8 cellular contexts compared by ENCODE assay signal in the genomic region with DNA sequence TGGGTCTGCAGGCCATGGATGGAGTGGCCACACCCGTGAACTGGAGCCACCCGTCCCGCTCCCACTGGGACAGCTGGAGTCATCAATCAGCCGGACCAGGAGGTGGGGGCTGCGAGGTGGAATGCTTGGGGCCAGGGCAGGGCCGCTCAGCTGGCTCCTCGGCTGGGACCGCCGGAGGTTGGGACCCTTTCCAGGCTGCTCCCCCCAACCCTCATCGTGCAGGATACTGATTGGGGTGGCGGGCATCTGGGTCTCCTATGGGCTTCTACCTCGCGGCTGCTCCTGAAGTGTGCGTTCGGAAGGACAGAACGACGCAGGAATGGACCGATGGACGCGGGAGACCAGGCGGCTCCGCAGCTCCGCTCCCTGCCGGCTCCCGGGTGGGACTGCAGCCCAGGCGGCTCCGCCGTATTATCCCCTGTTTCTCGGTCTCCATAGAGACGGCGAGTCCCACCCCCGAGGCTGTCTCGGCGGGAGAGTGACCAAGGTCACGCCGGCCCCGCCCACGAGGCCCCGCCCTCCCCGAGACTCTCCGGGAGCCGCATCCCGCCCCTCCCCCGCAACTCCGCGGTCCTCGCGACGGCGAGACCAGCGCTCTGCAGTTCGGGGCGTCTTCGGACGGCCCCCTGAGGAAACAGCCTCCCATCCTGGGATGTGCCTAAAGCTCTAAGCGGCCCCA.
A peak's percentile ranks its signal among the peaks of the same experiment; 100 is the strongest.
DNase-seq lines count a peak whose midpoint lies in the region; ATAC-seq, FAIRE-seq and TF ChIP-seq lines count a peak whose summit lies in the region.

A gene (minus strand): TSS at position 388 of the 679 bp plus-strand sequence. CDS start 2,387 bp downstream, outside the sequence.

- ATAC-seq in HG02938 (IDR thresholded peaks at IDR 0.05; ENCODE audit: unreplicated experiment) (no peak), GM19351 (IDR thresholded peaks at IDR 0.05; ENCODE audit: unreplicated experiment) (no peak)

- no peaks in the 10 kb centered on the region for H3K27me3 ChIP-seq in rectal smooth muscle tissue (ENCODE audit: control insufficient read depth, insufficient read depth, low read length)

- H3K9me3 ChIP-seq in iPS-18c (ENCODE audit: control insufficient read depth, insufficient read depth, low read length), result peaks cover 2% of the 10 kb centered on the region

- peaks cover 28% of the 10 kb centered on the region for H3K4me1 ChIP-seq in rectal smooth muscle tissue (ENCODE audit: control insufficient read depth, insufficient read depth, low read length)

- H3K36me3 ChIP-seq in rectal smooth muscle tissue (ENCODE audit: control insufficient read depth, insufficient read depth, low read length), result no peaks in the 10 kb centered on the region

- DNase-seq in 8988T, result peak; percentile 99
- DNase-seq in GM19239 (ENCODE audit: insufficient read length, low spot score), result peak; percentile 63
- peak; percentile 44 for DNase-seq in RWPE1 (ENCODE audit: low spot score)
- DNase-seq in cardiac fibroblast (ENCODE audit: low read depth in 2 of 2), result peak; percentile 71 to 85

- CTCF ChIA-PET in RWPE1 (lab: Yijun Ruan, JAX), result interaction anchor here (0.6 to 1.0 kb wide), 4 partner anchors 10 to 147 kb away, joined by 3 to 6 read pairs (median 4); no protein-coding TSS in a partner anchor

- peak within 1 kb of the TSS; percentile 3 for H3K9ac ChIP-seq in rectal smooth muscle tissue (ENCODE audit: low read length)

- H3K4me3 ChIP-seq in cardiac fibroblast (replicated peaks in 1 of 2; ENCODE audit: low read depth in 2 of 2, low read length in 2 of 2), result peak within 1 kb of the TSS; percentile 21
- peak within 1 kb of the TSS; percentile 38 for H3K4me3 ChIP-seq in iPS-18c (ENCODE audit: insufficient read depth, low read depth, low read length)
- H3K4me3 ChIP-seq in rectal smooth muscle tissue (ENCODE audit: low read length), result peak within 1 kb of the TSS; percentile 67

- TF ChIP-seq CTCF in RWPE1 (conservative IDR thresholded peaks at IDR 0.05; ENCODE audit: low read depth), result peak; percentile 46
- TF ChIP-seq CTCF in cardiac fibroblast (IDR thresholded peaks at IDR 0.05; ENCODE audit: low read depth, low read length), result peak; percentile 75

- POLR2A ChIA-PET in RWPE1 (lab: Yijun Ruan, JAX; ENCODE audit: low non-redundant PET), result no interaction called here

- FAIRE-seq in GM19239 (lab: Jason Lieb, UNC), result no peak

- H3K27ac ChIP-seq in RWPE1 (no peak within 1 kb of the TSS), rectal smooth muscle tissue (ENCODE audit: low read depth, low read length) (peak within 1 kb of the TSS; percentile 77)

Comparison
In these comparisons a context has a peak if more than half of its experiments do, and no peak if none do; other contexts are left out.
1. DNase-seq: peak in every context shown above with its lines; median percentile 99 in 8988T; 78 in cardiac fibroblast; 63 in GM19239; 44 in RWPE1.